Comparison of ENCODE assay signal across 11 cellular contexts in genomic region chr6:29845405-29846006, GRCh38. TPM values are rescaled to one million over a fixed set of nuclear protein-coding genes. Genes with fewer than 3 reads are reported as not detected.
DNase-seq lines count a peak whose midpoint lies in the region; ATAC-seq, FAIRE-seq and TF ChIP-seq lines count a peak whose summit lies in the region.
"Had no signal": no experiment of that assay in that cellular context is flagged by ENCODE, and none has a peak within 500 bp of the region (broad histone marks: within the 10 kb centered on the region; RNA-seq: fewer than 3 reads in every experiment).

No MANE protein-coding gene starts in this region.

- SMC1A ChIA-PET in GM12878 (lab: Charles Lee; ENCODE audit: uncharacterized antibody, unreplicated experiment) = no interaction called here

- H3K27ac Mint-ChIP-seq in T-cell = peak overlapping the region in 1 of 2 donors; percentile 71

- peak; percentile 24 for DNase-seq in GM12864 (ENCODE audit: low read depth)
- no peak for DNase-seq in T-cell
- peak; percentile 8 for DNase-seq in GM12878 (ENCODE audit: low read depth, low spot score)
- DNase-seq in stimulated activated CD4-positive, alpha-beta T cell treated with anti-CD3 and anti-CD28 coated beads, Interleukin-15, amount 100 ng/mL, for 24 hours = peak; percentile 65
- no peak for DNase-seq in coronary artery (ENCODE audit: low spot score)
- DNase-seq in MM.1S = no peak
- DNase-seq: kidney had no signal

- no peaks in the 10 kb centered on the region for H3K9me2 ChIP-seq in MM.1S (replicated peaks; ENCODE audit: insufficient read depth, low read length)

- CTCF ChIA-PET in T-cell (lab: Charles Lee) = no interaction called here
- CTCF ChIA-PET in GM12878 (lab: Yijun Ruan, JAX) = no interaction called here

- H2AFZ ChIP-seq in GM12878 (ENCODE audit: control insufficient read depth, low read depth, low read length) = no peak overlapping the region
- H2AFZ ChIP-seq in MM.1S (ENCODE audit: low read length) = no peak overlapping the region
- H2AFZ ChIP-seq: parathyroid adenoma had no signal

- no TSS peak for BruUV-seq in GM12878 (replicated peaks; lab: Mats Ljungman, UMichigan)

- H3K4me1 Mint-ChIP-seq in T-cell = peaks cover 22 to 26% (median 26%) of the 10 kb centered on the region in 3 donors

- H3K9ac ChIP-seq in GM12878 (ENCODE audit: control insufficient read depth, insufficient read depth, low read length) (no peak overlapping the region), MM.1S (ENCODE audit: low read length) (no peak overlapping the region)
- H3K9ac ChIP-seq: parathyroid adenoma had no signal

- no peak for TF ChIP-seq RAD21 in GM12878 (IDR thresholded peaks at IDR 0.05; ENCODE audit: insufficient read depth, low read depth, low read length)

- WGBS in GM12878 (ENCODE audit: insufficient coverage, insufficient replicate concordance, low lambda C conversion rate, missing lambda C conversion rate) = 29% methylated on average over 2 of the region's 2 CpGs

- peaks cover 3 to 9% (median 5%) of the 10 kb centered on the region in 3 donors for H3K9me3 Mint-ChIP-seq in T-cell

- no peaks in the 10 kb centered on the region for H3K79me2 ChIP-seq in GM12878 (ENCODE audit: control insufficient read depth, insufficient read depth, low read length)
- H3K79me2 ChIP-seq in MM.1S (ENCODE audit: low read length) = no peaks in the 10 kb centered on the region
- H3K79me2 ChIP-seq: parathyroid adenoma had no signal

- H3K36me3 ChIP-seq in GM12878 (ENCODE audit: control insufficient read depth in 2 of 2, insufficient read depth in 2 of 2, low read length in 1 of 2) = no peaks in the 10 kb centered on the region
- H3K36me3 ChIP-seq in MM.1S (replicated peaks; ENCODE audit: insufficient read depth, low read length) = no peaks in the 10 kb centered on the region

- H4K20me1 ChIP-seq in GM12878 (ENCODE audit: control insufficient read depth, insufficient read depth) (no peaks in the 10 kb centered on the region), MM.1S (ENCODE audit: insufficient read depth, low read length) (no peaks in the 10 kb centered on the region)

- TF ChIP-seq CTCF in GM12864 (IDR thresholded peaks at IDR 0.05; ENCODE audit: low read depth, low read length, missing control alignments) (no peak), GM12878 (IDR thresholded peaks at IDR 0.05 in 2 of 3, conservative IDR thresholded peaks at IDR 0.05 in 1 of 3; ENCODE audit: control insufficient read depth in 2 of 3, extremely low read depth in 1 of 3, insufficient read depth in 1 of 3, low read depth in 3 of 3, low read length in 3 of 3) (no peak), coronary artery (IDR thresholded peaks at IDR 0.05) (no peak), MM.1S (IDR thresholded peaks at IDR 0.05; ENCODE audit: low read length) (no peak)

- in situ Hi-C loops in GM12878 (cut with MboI) = loop anchor here (5.0 kb wide), 1 partner anchor 162 kb away; no protein-coding TSS in a partner anchor

- peak in 3 of 4 experiments; percentile 66 to 80 (median 70) for ATAC-seq in T-cell (replicated peaks in 1 of 4)
- ATAC-seq in GM12878 = peak; percentile 61
- no peak for ATAC-seq in GM21381 (IDR thresholded peaks at IDR 0.05; ENCODE audit: unreplicated experiment)
- no peak for ATAC-seq in HG02678 (IDR thresholded peaks at IDR 0.05; ENCODE audit: unreplicated experiment)

- RAD21 ChIA-PET in GM12878 (lab: Charles Lee; ENCODE audit: unreplicated experiment) = no interaction called here

- TF ChIP-seq POLR2A in GM12878 (IDR thresholded peaks at IDR 0.05; ENCODE audit: low read depth, low read length) = no peak

- POLR2A ChIA-PET in T-cell (lab: Charles Lee) (no interaction called here), GM12878 (lab: Charles Lee) (no interaction called here)

- H3K27me3 ChIP-seq in GM12878 (replicated peaks in 1 of 2; ENCODE audit: control insufficient read depth in 2 of 2, insufficient read depth in 2 of 2, low read length in 1 of 2) = peaks cover 3 to 5% of the 10 kb centered on the region in 2 experiments; a peak in 2 of 4 replicates
- H3K27me3 ChIP-seq in MM.1S (replicated peaks; ENCODE audit: insufficient read depth, low read length) = no peaks in the 10 kb centered on the region

- no peak overlapping the region for H3K4me2 ChIP-seq in GM12878 (ENCODE audit: control insufficient read depth, insufficient read depth)
- H3K4me2 ChIP-seq in MM.1S (ENCODE audit: low read depth, low read length) = no peak overlapping the region

- no peak overlapping the region for H3K4me3 ChIP-seq in GM12864 (ENCODE audit: low read depth, low read length)
- H3K4me3 ChIP-seq in GM12878 = no peak overlapping the region
- no peak overlapping the region for H3K4me3 ChIP-seq in coronary artery
- no peak overlapping the region for H3K4me3 ChIP-seq in MM.1S (ENCODE audit: low read length)

- H3F3A ChIP-seq in MM.1S (ENCODE audit: insufficient read depth, low read length) = no peaks in the 10 kb centered on the region

- H3K36me3 Mint-ChIP-seq in T-cell = no peaks in the 10 kb centered on the region

- H3K27me3 Mint-ChIP-seq in T-cell = peaks cover 42 to 46% of the 10 kb centered on the region in 2 donors

- intact Hi-C loops in GM12878 (cut with micrococcal nuclease; ENCODE audit: unreplicated experiment) = loop anchor here (5.0 kb wide), 1 partner anchor 327 kb away; no protein-coding TSS in a partner anchor

- H3K9me3 ChIP-seq in GM12878 (replicated peaks; ENCODE audit: control insufficient read depth, insufficient read depth, low read length) (no peaks in the 10 kb centered on the region; the same call in 1 of the 3 replicates), MM.1S (replicated peaks; ENCODE audit: insufficient read depth, low read length) (no peaks in the 10 kb centered on the region)
- H3K9me3 ChIP-seq: Caco-2 had no signal

- no peak for TF ChIP-seq EP300 in GM12878 (IDR thresholded peaks at IDR 0.05; ENCODE audit: borderline replicate concordance in 1 of 2, control insufficient read depth in 1 of 2, low read depth in 2 of 2, low read length in 2 of 2)

- H3K4me3 Mint-ChIP-seq in T-cell = no peak overlapping the region

- no peak overlapping the region for H3K27ac ChIP-seq in GM12878 (ENCODE audit: control insufficient read depth, insufficient read depth)
- no peak overlapping the region for H3K27ac ChIP-seq in coronary artery
- no peak overlapping the region for H3K27ac ChIP-seq in MM.1S (ENCODE audit: low read length)
- H3K27ac ChIP-seq: parathyroid adenoma had no signal

- FAIRE-seq in GM12878 (lab: Jason Lieb, UNC) = no peak
- FAIRE-seq: kidney had no signal

- no peaks in the 10 kb centered on the region for H3K4me1 ChIP-seq in GM12878 (ENCODE audit: control insufficient read depth, insufficient read depth, low read length)
- no peaks in the 10 kb centered on the region for H3K4me1 ChIP-seq in MM.1S (ENCODE audit: low read length)
- H3K4me1 ChIP-seq: Caco-2, parathyroid adenoma had no signal

TF ChIP-seq in GM12878, 131 proteins besides CTCF, POLR2A, EP300 and RAD21 (continues in another document):
- TF ChIP-seq MTA3 (IDR thresholded peaks at IDR 0.05; ENCODE audit: borderline replicate concordance, low read length) = no peak
- no peak for TF ChIP-seq SUZ12 (IDR thresholded peaks at IDR 0.05; ENCODE audit: unreplicated experiment)
- TF ChIP-seq IKZF1 (conservative IDR thresholded peaks at IDR 0.05) = no peak
- no peak for TF ChIP-seq NR2C1 (IDR thresholded peaks at IDR 0.05)
- no peak for TF ChIP-seq HDAC2 (IDR thresholded peaks at IDR 0.05)
- no peak for TF ChIP-seq CBX5 (IDR thresholded peaks at IDR 0.05; ENCODE audit: low read depth)
- no peak for TF ChIP-seq POLR2AphosphoS2 (IDR thresholded peaks at IDR 0.05; ENCODE audit: low read depth, low read length)

RNA-seq across cellular contexts. Expression of gene HLA-G, which starts 17.9 kb away (rescaled TPM):
- total RNA-seq in T-cell (1 to 10 TPM in 2 of 5 donors, under 1 TPM in 2, not detected in 1; 0.23 to 3.5 (median 0.86) TPM), GM12878 (2014; rRNA removed) (not detected in 2 replicates), GM12878 (2014; rRNA removed; fragmentation: Illumina TruSeq; extraction: Trizol) (not detected in 2 replicates), GM12878 (2021) (0.88 and 1.3 TPM in 2 replicates)
- total RNA-seq in GM12878 (2013; cell fraction: nucleolus; rRNA removed) = not detected in 2 replicates
- not detected for polyA plus RNA-seq in GM12878 (2011; ENCODE audit: low read depth)
- polyA plus RNA-seq in GM12878 (2011; rRNA removed) (0.06 and 0.31 TPM in 2 replicates), GM12878 (2014; fragmentation: Illumina TruSeq; extraction: Trizol) (not detected in 2 replicates), GM12878 (2014; fragmentation: Nextera tagmentation; extraction: Ambion mirVana) (not detected), GM12878 (2014; rRNA removed) (0.10 TPM in 1 of 2 replicates, not detected in the other), GM12878 (2016; fragmentation: Nextera tagmentation; extraction: Ambion mirVana) (1 to 10 TPM; 2.0 to 2.9 TPM)
- polyA plus RNA-seq in GM12878 (2011; cell fraction: cytosol; rRNA removed) = 0.07 and 0.12 TPM in 2 replicates
- 0.19 and 0.26 TPM in 2 replicates for polyA plus RNA-seq in GM12878 (2011; cell fraction: nucleus; rRNA removed)
- 0.39 and 0.80 TPM in 2 replicates for polyA plus RNA-seq in GM12878 (2012)
- polyA minus RNA-seq in GM12878 (2011; rRNA and poly(A)+ RNA removed) = not detected in 2 replicates
- not detected in 2 replicates for polyA minus RNA-seq in GM12878 (2011; cell fraction: cytosol; rRNA and poly(A)+ RNA removed)
- not detected in 2 replicates for polyA minus RNA-seq in GM12878 (2011; cell fraction: nucleus; rRNA and poly(A)+ RNA removed)
- total RNA-seq: Caco-2 had no signal

Comparison
In these comparisons a context has a peak if more than half of its experiments do, and no peak if none do; other contexts are left out.
1. DNase-seq: peak in GM12864 (single experiment), GM12878 (single experiment) and stimulated activated CD4-positive, alpha-beta T cell treated with anti-CD3 and anti-CD28 coated beads, Interleukin-15, amount 100 ng/mL, for 24 hours (single experiment); none in T-cell (0 of 34), coronary artery (single experiment) and MM.1S (single experiment).
2. ATAC-seq: peak in T-cell (3 of 4) and GM12878 (single experiment); none in GM21381 (single experiment) and HG02678 (single experiment).